Comparison of ENCODE assay signal across 12 cellular contexts in genomic region chr1:43121251-43121650, GRCh38. TPM values are rescaled to one million over a fixed set of nuclear protein-coding genes. Genes with fewer than 3 reads are reported as not detected.
DNase-seq lines count a peak whose midpoint lies in the region; FAIRE-seq and TF ChIP-seq lines count a peak whose summit lies in the region.
"Had no signal": no experiment of that assay in that cellular context is flagged by ENCODE, and none has a peak within 500 bp of the region (broad histone marks: within the 10 kb centered on the region; RNA-seq: fewer than 3 reads in every experiment).

No MANE protein-coding gene starts in this region.

- no peak overlapping the region for H4K91ac ChIP-seq in H1 (replicated peaks; ENCODE audit: insufficient read length, low read length)

- no peak overlapping the region for H2AK5ac ChIP-seq in H1 (ENCODE audit: low read depth, low read length)

- H2BK15ac ChIP-seq in H1 (ENCODE audit: low read length): 0 out of 2 replicates have a peak overlapping the region, but pooled peaks have one; percentile 75

- H2BK5ac ChIP-seq in H1 (ENCODE audit: low read depth, low read length): peak overlapping the region; percentile 35; the same call in 1 of the 2 replicates

- H2BK12ac ChIP-seq in H1 (ENCODE audit: low read depth, low read length): peak overlapping the region; percentile 60; the same call in 1 of the 2 replicates

- peaks cover 0 to 3% of the 10 kb centered on the region in 2 experiments; a peak in 2 of 4 replicates for H3K79me2 ChIP-seq in H1 (ENCODE audit: control insufficient read depth in 1 of 2, insufficient read depth in 2 of 2, low read length in 2 of 2)

- H2BK120ac ChIP-seq in H1 (replicated peaks; ENCODE audit: low read depth, low read length): no peak overlapping the region

- H3K4me3 ChIP-seq in H1 (ENCODE audit: extremely low read depth in 1 of 4, insufficient read depth in 2 of 4, low read depth in 3 of 4, low read length in 4 of 4): peak overlapping the region in 2 of 4 experiments; percentile 37 to 57; a peak in 3 of 8 replicates
- peak overlapping the region; percentile 69 for H3K4me3 ChIP-seq in neuron (ENCODE audit: low read length)

- H3K27ac ChIP-seq in H1 (ENCODE audit: low read depth, low read length): no peak overlapping the region
- H3K27ac ChIP-seq: C4-2B had no signal

- peak overlapping the region; percentile 27 for H4K5ac ChIP-seq in H1 (ENCODE audit: insufficient read length, low read depth, low read length)

- H3K9ac ChIP-seq in ES-I3 (ENCODE audit: low read depth, low read length) (peak overlapping the region; percentile 70), H1 (replicated peaks in 1 of 4; ENCODE audit: extremely low read depth in 1 of 4, low read depth in 3 of 4, low read length in 3 of 4) (peak overlapping the region in 1 of 4 experiments; percentile 3; a peak in 1 of 7 replicates)

- 81% methylated on average over 3 of the region's 3 CpGs; no CpG with 5 or more reads in 1 of the 2 experiments for WGBS in H1 (ENCODE audit: extremely low coverage in 1 of 2, insufficient coverage in 1 of 2, insufficient read length in 1 of 2, insufficient replicate concordance in 2 of 2, low coverage in 1 of 2, low lambda C conversion rate in 2 of 2, missing lambda C conversion rate in 1 of 2), 2 experiments

- H3K79me1 ChIP-seq in H1 (ENCODE audit: low read depth, low read length): no peaks in the 10 kb centered on the region

- TF ChIP-seq POLR2A in H1 (IDR thresholded peaks at IDR 0.05; ENCODE audit: control extremely low read depth in 1 of 2, low read depth in 2 of 2, low read length in 2 of 2): no peak

- no peaks in the 10 kb centered on the region for H3K23me2 ChIP-seq in H1 (ENCODE audit: low read depth, low read length)

- no peak overlapping the region for H3K56ac ChIP-seq in H1 (replicated peaks; ENCODE audit: insufficient read length, low read depth, low read length)

- H3K9me3 ChIP-seq in ES-I3 (ENCODE audit: control insufficient read depth, insufficient read depth, low read length) (peaks cover under 1% of the 10 kb centered on the region), H1 (ENCODE audit: insufficient read depth in 2 of 2, low read depth in 1 of 2, low read length in 1 of 2) (no peaks in the 10 kb centered on the region; a peak in 1 of 4 replicates), neuron (ENCODE audit: low read length) (peaks cover under 1% of the 10 kb centered on the region)

- H3K27me3 ChIP-seq in H1 (replicated peaks in 1 of 4; ENCODE audit: control insufficient read depth in 3 of 4, extremely low read depth in 1 of 4, insufficient read depth in 3 of 4, low read length in 3 of 4) (no peaks in the 10 kb centered on the region), neuron (ENCODE audit: insufficient read depth, low read length) (no peaks in the 10 kb centered on the region)

- H2BK20ac ChIP-seq in H1 (ENCODE audit: low read length): no peak overlapping the region; the same call in 1 of the 2 replicates

- peak overlapping the region; percentile 37 to 54; a peak in 3 of 4 replicates for H3K4me2 ChIP-seq in H1 (ENCODE audit: insufficient read depth in 1 of 2, low read depth in 2 of 2, low read length in 2 of 2)

- H4K20me1 ChIP-seq in H1 (replicated peaks in 1 of 2; ENCODE audit: control insufficient read depth in 1 of 2, insufficient read depth in 2 of 2, low read length in 2 of 2): no peaks in the 10 kb centered on the region

- H3K4me1 ChIP-seq in ES-I3 (ENCODE audit: insufficient read depth, low read length) (no peaks in the 10 kb centered on the region), H1 (replicated peaks in 1 of 4; ENCODE audit: control insufficient read depth in 3 of 4, insufficient read depth in 4 of 4, low read length in 3 of 4) (0 out of 7 replicates have a peak, but pooled peaks cover 0 to 1% (median 0%) of the 10 kb centered on the region in 4 experiments), neuron (ENCODE audit: insufficient read depth, low read length) (no peaks in the 10 kb centered on the region)

- DNase-seq in NCI-H345 (lab: John Stamatoyannopoulos, UW) (peak; percentile 25), H1 (ENCODE audit: low read depth in 1 of 2, low spot score in 2 of 2) (no peak), KG1 (lab: John Stamatoyannopoulos, UW) (no peak), ecto neural progenitor cell (ENCODE audit: low spot score) (no peak)
- DNase-seq in activated naive CD4-positive, alpha-beta T cell treated with anti-CD3 and anti-CD28 coated beads, Interleukin-2, amount 50 U/mL, for 16 hours: no peak
- no peak for DNase-seq in stimulated activated CD4-positive, alpha-beta T cell treated with anti-CD3 and anti-CD28 coated beads, Interleukin-4, amount 100 ng/mL, for 24 hours
- DNase-seq: activated CD4-positive, alpha-beta T cell treated with anti-CD3 and anti-CD28 coated beads, Interleukin-2, amount 50 U/mL, for 4 hours; central memory CD4-positive, alpha-beta T cell; SW 1271 had no signal

- no peak for TF ChIP-seq CTCF in H1 (IDR thresholded peaks at IDR 0.05; ENCODE audit: control extremely low read depth in 1 of 3, insufficient read depth in 1 of 3, low read depth in 1 of 3, low read length in 3 of 3)

- no peak overlapping the region for H3K14ac ChIP-seq in H1 (ENCODE audit: insufficient read length)

- H4K8ac ChIP-seq in H1 (ENCODE audit: extremely low read depth, insufficient read depth, low read length): no peak overlapping the region

- H3K18ac ChIP-seq in H1 (ENCODE audit: extremely low read depth, low read length): 0 out of 2 replicates have a peak overlapping the region, but pooled peaks have one; percentile 24

- H3K23ac ChIP-seq in H1 (ENCODE audit: insufficient read length): no peak overlapping the region

- no peak overlapping the region for H2AFZ ChIP-seq in H1 (ENCODE audit: low read length)
- H2AFZ ChIP-seq in neuron (ENCODE audit: low read depth, low read length): peak overlapping the region; percentile 75

- no peak for TF ChIP-seq EP300 in H1 (IDR thresholded peaks at IDR 0.05; ENCODE audit: borderline replicate concordance in 1 of 2, low read depth in 2 of 2, low read length in 2 of 2)

- H3K4ac ChIP-seq in H1 (replicated peaks; ENCODE audit: insufficient read length, low read depth, low read length): no peak overlapping the region

- POLR2A ChIA-PET in H1 (lab: Charles Lee; ENCODE audit: partially characterized antibody): interaction anchor here (0.6 to 2.6 kb wide), 4 partner anchors 12 to 439 kb away, joined by 3 to 12 read pairs (median 4); partner anchors contain the start of gene YBX1

- H3K36me3 ChIP-seq in ES-I3 (ENCODE audit: insufficient read depth, low read length) (no peaks in the 10 kb centered on the region), H1 (ENCODE audit: control insufficient read depth in 2 of 4, insufficient read depth in 4 of 4, low read length in 3 of 4) (no peaks in the 10 kb centered on the region; a peak in 1 of 8 replicates), neuron (ENCODE audit: insufficient read depth, low read length) (no peaks in the 10 kb centered on the region)

- no peak for TF ChIP-seq RAD21 in H1 (IDR thresholded peaks at IDR 0.05 in 1 of 2, conservative IDR thresholded peaks at IDR 0.05 in 1 of 2; ENCODE audit: low read depth in 2 of 2, low read length in 2 of 2)

- CTCF ChIA-PET in H1 (lab: Charles Lee; ENCODE audit: partially characterized antibody): interaction anchor here (0.9 to 1.5 kb wide), 5 partner anchors 12 to 298 kb away, joined by 3 to 4 read pairs (median 3); no protein-coding TSS in a partner anchor

- FAIRE-seq in H1 (lab: Jason Lieb, UNC): no peak

TF ChIP-seq in H1, 55 proteins besides CTCF, POLR2A, EP300 and RAD21:
- no peak for TF ChIP-seq BACH1 (IDR thresholded peaks at IDR 0.05; ENCODE audit: low read length)
- peak; percentile 26; the same call in 1 of the 2 replicates for TF ChIP-seq E2F6 (IDR thresholded peaks at IDR 0.05)

RNA-seq across cellular contexts. Expression of gene EBNA1BP2, which starts 50.8 kb away (rescaled TPM):
- 102 and 104 TPM in 2 replicates for total RNA-seq in H1 (2021; fragmentation: NEBNext Ultra II Directional; extraction: Animal tissue kit (Norgen Biotek cat#: 25700))
- 31.0 and 46.0 TPM in 2 replicates for polyA plus RNA-seq in H1 (2011; rRNA removed)
- 66.3 TPM for polyA plus RNA-seq in H1 (2011; cell fraction: cytosol; rRNA removed)
- polyA plus RNA-seq in H1 (2011; cell fraction: nucleus; rRNA removed): 60.5 TPM
- polyA plus RNA-seq in H1 (2012, experiment 1 of 2): 105 to 125 TPM (median 112 TPM) in 4 replicates
- 34.5 TPM for polyA plus RNA-seq in H1 (2012, experiment 2 of 2)
- 128 TPM for polyA plus RNA-seq in H1 (2013, experiment 1 of 2)
- polyA plus RNA-seq in H1 (2013, experiment 2 of 2): 128 TPM
- polyA minus RNA-seq in H1 (2011; rRNA and poly(A)+ RNA removed): 25.7 and 31.5 TPM in 2 replicates
- polyA minus RNA-seq in H1 (2011; cell fraction: cytosol; rRNA and poly(A)+ RNA removed): 28.8 TPM
- 31.6 TPM for polyA minus RNA-seq in H1 (2011; cell fraction: nucleus; rRNA and poly(A)+ RNA removed)

RNA-seq across cellular contexts. Expression of gene CFAP57, which starts 50.9 kb away (rescaled TPM):
- total RNA-seq in H1 (2021; fragmentation: NEBNext Ultra II Directional; extraction: Animal tissue kit (Norgen Biotek cat#: 25700)): 0.23 and 0.80 TPM in 2 replicates
- polyA plus RNA-seq in H1 (2011; rRNA removed): 0.20 and 0.36 TPM in 2 replicates
- 0.21 TPM for polyA plus RNA-seq in H1 (2011; cell fraction: cytosol; rRNA removed)
- polyA plus RNA-seq in H1 (2011; cell fraction: nucleus; rRNA removed): 0.46 TPM
- 0.16 to 1.2 TPM (median 0.36 TPM) in 4 replicates for polyA plus RNA-seq in H1 (2012, experiment 1 of 2)
- polyA plus RNA-seq in H1 (2012, experiment 2 of 2): not detected
- 0.14 TPM for polyA plus RNA-seq in H1 (2013, experiment 1 of 2)
- polyA plus RNA-seq in H1 (2013, experiment 2 of 2): 0.13 TPM
- 0.38 and 0.39 TPM in 2 replicates for polyA minus RNA-seq in H1 (2011; rRNA and poly(A)+ RNA removed)
- not detected for polyA minus RNA-seq in H1 (2011; cell fraction: cytosol; rRNA and poly(A)+ RNA removed)
- 1.5 TPM for polyA minus RNA-seq in H1 (2011; cell fraction: nucleus; rRNA and poly(A)+ RNA removed)
